In genomic region chr11:28999620-29000019, GRCh38 we compare ENCODE assay signal across 1 cellular context.
TF ChIP-seq lines count a peak whose summit lies in the region.

No MANE protein-coding gene starts in this region.

TF ChIP-seq in SK-N-SH treated with all-trans-retinoic acid at 6 μM for 48 hours, 23 proteins besides CTCF, POLR2A, EP300 and RAD21 (continued from another document):
- TF ChIP-seq PATZ1 (CRISPR knock-in tag; IDR thresholded peaks at IDR 0.05; ENCODE audit: borderline replicate concordance) = no peak
